In genomic region chr2:200585730-200586643, GRCh38 we compare ENCODE assay signal across 1 cellular context.
TF ChIP-seq lines count a peak whose summit lies in the region.

TSS of gene AOX1 (plus strand) at chr2:200586014. CDS start at chr2:200586109, 95 bp downstream.

TF ChIP-seq in HepG2, 621 proteins besides CTCF, POLR2A, EP300 and RAD21 (continued from another document and continues in another):
- TF ChIP-seq SMYD3 (CRISPR knock-in tag; IDR thresholded peaks at IDR 0.05) (no peak), FOXM1 (CRISPR knock-in tag; IDR thresholded peaks at IDR 0.05) (no peak), KLF12 (CRISPR knock-in tag; IDR thresholded peaks at IDR 0.05; ENCODE audit: borderline replicate concordance) (peak; percentile 71; the same call in 1 of the 2 replicates), GABPA (IDR thresholded peaks at IDR 0.05; ENCODE audit: low read depth, low read length) (no peak), GABPA (CRISPR knock-in tag; IDR thresholded peaks at IDR 0.05; ENCODE audit: low read depth) (no peak), ZNF780A (CRISPR knock-in tag; IDR thresholded peaks at IDR 0.05) (no peak), CHCHD3 (CRISPR knock-in tag; IDR thresholded peaks at IDR 0.05) (peak; percentile 61), IRF2 (CRISPR knock-in tag; IDR thresholded peaks at IDR 0.05) (peak; percentile 82), SOX5 (CRISPR knock-in tag; IDR thresholded peaks at IDR 0.05; ENCODE audit: borderline replicate concordance) (peak; percentile 43; the same call in 1 of the 2 replicates), ZNF136 (CRISPR knock-in tag; IDR thresholded peaks at IDR 0.05; ENCODE audit: low read depth) (no peak), FOXO4 (CRISPR knock-in tag; conservative IDR thresholded peaks at IDR 0.05) (no peak), ZFP82 (CRISPR knock-in tag; IDR thresholded peaks at IDR 0.05; ENCODE audit: borderline replicate concordance) (no peak), ZNF781 (CRISPR knock-in tag; IDR thresholded peaks at IDR 0.05; ENCODE audit: borderline replicate concordance, not compliant biosample characterization) (peak; percentile 97), THAP11 (CRISPR knock-in tag; IDR thresholded peaks at IDR 0.05) (peak; percentile 57; the same call in 1 of the 2 replicates), ZNF639 (CRISPR knock-in tag; conservative IDR thresholded peaks at IDR 0.05) (0 out of 2 replicates have a peak, but pooled peaks have one; percentile 68), RARG (CRISPR knock-in tag; IDR thresholded peaks at IDR 0.05; ENCODE audit: low read depth) (no peak), HCFC1 (IDR thresholded peaks at IDR 0.05; ENCODE audit: low read depth, low read length) (no peak), KMT2A (CRISPR knock-in tag; IDR thresholded peaks at IDR 0.05) (peak; percentile 78), MAFK (conservative IDR thresholded peaks at IDR 0.05 in 1 of 2, IDR thresholded peaks at IDR 0.05 in 1 of 2; ENCODE audit: low read length in 2 of 2) (no peak), ZNF720 (CRISPR knock-in tag; IDR thresholded peaks at IDR 0.05) (no peak), MLLT10 (CRISPR knock-in tag; IDR thresholded peaks at IDR 0.05) (no peak), FOXJ3 (CRISPR knock-in tag; IDR thresholded peaks at IDR 0.05; ENCODE audit: borderline replicate concordance) (peak; percentile 58; the same call in 1 of the 2 replicates), SP2 (CRISPR knock-in tag; IDR thresholded peaks at IDR 0.05) (no peak; the same call in 1 of the 2 replicates), ATF7-NPFF (CRISPR knock-in tag; IDR thresholded peaks at IDR 0.05; ENCODE audit: low read depth) (peak; percentile 75; the same call in 1 of the 2 replicates), KDM3A (CRISPR knock-in tag; IDR thresholded peaks at IDR 0.05; ENCODE audit: low read depth) (peak; percentile 90; the same call in 1 of the 2 replicates), NR2F1 (CRISPR knock-in tag; IDR thresholded peaks at IDR 0.05) (no peak), SRF (IDR thresholded peaks at IDR 0.05; ENCODE audit: low read depth, low read length) (no peak), MTA1 (CRISPR knock-in tag; IDR thresholded peaks at IDR 0.05; ENCODE audit: borderline replicate concordance) (peak; percentile 93; the same call in 1 of the 2 replicates), ZNF280D (CRISPR knock-in tag; IDR thresholded peaks at IDR 0.05) (peak; percentile 75; the same call in 1 of the 2 replicates), PHF20 (CRISPR knock-in tag; IDR thresholded peaks at IDR 0.05) (peak; percentile 51; the same call in 1 of the 2 replicates), ATF7 (IDR thresholded peaks at IDR 0.05) (no peak), ATF7 (CRISPR knock-in tag; IDR thresholded peaks at IDR 0.05) (peak; percentile 59; the same call in 1 of the 2 replicates), ISL2 (CRISPR knock-in tag; IDR thresholded peaks at IDR 0.05) (peak; percentile 77), ZNF761 (CRISPR knock-in tag; conservative IDR thresholded peaks at IDR 0.05) (peak; percentile 81; the same call in 1 of the 2 replicates), HOXA5 (CRISPR knock-in tag; IDR thresholded peaks at IDR 0.05) (peak; percentile 56), ZNF629 (CRISPR knock-in tag; conservative IDR thresholded peaks at IDR 0.05) (no peak), PRPF4 (IDR thresholded peaks at IDR 0.05; ENCODE audit: low read depth, low read length, poor library complexity, severe bottlenecking) (no peak), ZGPAT (CRISPR knock-in tag; IDR thresholded peaks at IDR 0.05) (peak; percentile 92), MEIS1 (CRISPR knock-in tag; IDR thresholded peaks at IDR 0.05; ENCODE audit: borderline replicate concordance) (peak; percentile 56), SRY (CRISPR knock-in tag; IDR thresholded peaks at IDR 0.05) (peak; percentile 77), SMARCC2 (IDR thresholded peaks at IDR 0.05) (no peak), PCBP2 (optimal IDR thresholded peaks at IDR 0.05; ENCODE audit: low read depth, low read length, poor library complexity, severe bottlenecking) (no peak), RAD51 (IDR thresholded peaks at IDR 0.05; ENCODE audit: borderline replicate concordance) (no peak), ZNF362 (CRISPR knock-in tag; IDR thresholded peaks at IDR 0.05; ENCODE audit: borderline replicate concordance) (0 out of 2 replicates have a peak, but pooled peaks have one; percentile 18), ZBTB21 (CRISPR knock-in tag; IDR thresholded peaks at IDR 0.05) (0 out of 2 replicates have a peak, but pooled peaks have one; percentile 22)
- TF ChIP-seq, protein P1, sequence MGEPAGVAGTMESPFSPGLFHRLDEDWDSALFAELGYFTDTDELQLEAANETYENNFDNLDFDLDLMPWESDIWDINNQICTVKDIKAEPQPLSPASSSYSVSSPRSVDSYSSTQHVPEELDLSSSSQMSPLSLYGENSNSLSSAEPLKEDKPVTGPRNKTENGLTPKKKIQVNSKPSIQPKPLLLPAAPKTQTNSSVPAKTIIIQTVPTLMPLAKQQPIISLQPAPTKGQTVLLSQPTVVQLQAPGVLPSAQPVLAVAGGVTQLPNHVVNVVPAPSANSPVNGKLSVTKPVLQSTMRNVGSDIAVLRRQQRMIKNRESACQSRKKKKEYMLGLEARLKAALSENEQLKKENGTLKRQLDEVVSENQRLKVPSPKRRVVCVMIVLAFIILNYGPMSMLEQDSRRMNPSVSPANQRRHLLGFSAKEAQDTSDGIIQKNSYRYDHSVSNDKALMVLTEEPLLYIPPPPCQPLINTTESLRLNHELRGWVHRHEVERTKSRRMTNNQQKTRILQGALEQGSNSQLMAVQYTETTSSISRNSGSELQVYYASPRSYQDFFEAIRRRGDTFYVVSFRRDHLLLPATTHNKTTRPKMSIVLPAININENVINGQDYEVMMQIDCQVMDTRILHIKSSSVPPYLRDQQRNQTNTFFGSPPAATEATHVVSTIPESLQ (CRISPR knock-in tag; conservative IDR thresholded peaks at IDR 0.05) = no peak
- TF ChIP-seq, protein P2, sequence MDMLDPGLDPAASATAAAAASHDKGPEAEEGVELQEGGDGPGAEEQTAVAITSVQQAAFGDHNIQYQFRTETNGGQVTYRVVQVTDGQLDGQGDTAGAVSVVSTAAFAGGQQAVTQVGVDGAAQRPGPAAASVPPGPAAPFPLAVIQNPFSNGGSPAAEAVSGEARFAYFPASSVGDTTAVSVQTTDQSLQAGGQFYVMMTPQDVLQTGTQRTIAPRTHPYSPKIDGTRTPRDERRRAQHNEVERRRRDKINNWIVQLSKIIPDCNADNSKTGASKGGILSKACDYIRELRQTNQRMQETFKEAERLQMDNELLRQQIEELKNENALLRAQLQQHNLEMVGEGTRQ (IDR thresholded peaks at IDR 0.05; ENCODE audit: low read depth, low read length) = peak; percentile 23; the same call in 1 of the 2 replicates
- TF ChIP-seq, protein P2 (CRISPR knock-in tag; IDR thresholded peaks at IDR 0.05; ENCODE audit: borderline replicate concordance) = no peak
- TF ChIP-seq, protein P3, sequence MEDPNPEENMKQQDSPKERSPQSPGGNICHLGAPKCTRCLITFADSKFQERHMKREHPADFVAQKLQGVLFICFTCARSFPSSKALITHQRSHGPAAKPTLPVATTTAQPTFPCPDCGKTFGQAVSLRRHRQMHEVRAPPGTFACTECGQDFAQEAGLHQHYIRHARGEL (CRISPR knock-in tag; IDR thresholded peaks at IDR 0.05) = peak; percentile 78; the same call in 1 of the 2 replicates
- TF ChIP-seq, protein P4, sequence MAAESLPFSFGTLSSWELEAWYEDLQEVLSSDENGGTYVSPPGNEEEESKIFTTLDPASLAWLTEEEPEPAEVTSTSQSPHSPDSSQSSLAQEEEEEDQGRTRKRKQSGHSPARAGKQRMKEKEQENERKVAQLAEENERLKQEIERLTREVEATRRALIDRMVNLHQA (CRISPR knock-in tag; IDR thresholded peaks at IDR 0.05) = no peak
- TF ChIP-seq, protein P5, sequence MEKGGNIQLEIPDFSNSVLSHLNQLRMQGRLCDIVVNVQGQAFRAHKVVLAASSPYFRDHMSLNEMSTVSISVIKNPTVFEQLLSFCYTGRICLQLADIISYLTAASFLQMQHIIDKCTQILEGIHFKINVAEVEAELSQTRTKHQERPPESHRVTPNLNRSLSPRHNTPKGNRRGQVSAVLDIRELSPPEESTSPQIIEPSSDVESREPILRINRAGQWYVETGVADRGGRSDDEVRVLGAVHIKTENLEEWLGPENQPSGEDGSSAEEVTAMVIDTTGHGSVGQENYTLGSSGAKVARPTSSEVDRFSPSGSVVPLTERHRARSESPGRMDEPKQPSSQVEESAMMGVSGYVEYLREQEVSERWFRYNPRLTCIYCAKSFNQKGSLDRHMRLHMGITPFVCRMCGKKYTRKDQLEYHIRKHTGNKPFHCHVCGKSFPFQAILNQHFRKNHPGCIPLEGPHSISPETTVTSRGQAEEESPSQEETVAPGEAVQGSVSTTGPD (CRISPR knock-in tag; IDR thresholded peaks at IDR 0.05) = no peak
